ENCODE assay signal across 22 cellular contexts in the genomic region with DNA sequence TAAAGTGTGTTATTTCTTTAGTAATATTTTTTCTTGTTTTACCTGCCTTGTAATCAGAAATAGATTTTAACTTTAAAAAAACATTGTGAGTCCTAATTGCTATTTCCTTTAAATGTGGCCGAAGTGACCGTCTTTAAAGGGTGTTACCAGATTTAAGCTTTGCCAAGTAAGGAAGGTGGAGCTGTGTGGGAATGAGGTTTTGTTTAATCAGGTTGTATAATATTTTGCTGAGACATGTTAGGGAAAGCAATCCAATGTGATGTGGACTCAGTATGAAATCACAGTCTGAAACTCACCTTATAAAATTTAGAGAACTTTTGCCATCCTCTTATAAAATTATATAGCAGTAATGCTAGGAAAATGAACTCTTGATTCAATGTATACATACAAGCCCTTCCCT.
"Had no signal": no experiment of that assay in that cellular context is flagged by ENCODE, and none has a peak within 500 bp of the region (broad histone marks: within the 10 kb centered on the region; RNA-seq: fewer than 3 reads in every experiment).

No MANE protein-coding gene starts in this region.

- H3K27me3 Mint-ChIP-seq: stimulated activated naive CD8-positive, alpha-beta T cell treated with anti-CD3 and anti-CD28 coated beads, Interleukin-15, amount 100 ng/mL, for 72 hours had no signal

- H3K9me3 ChIP-seq: esophagus squamous epithelium, lower lobe of right lung, psoas muscle, spleen, thoracic aorta, transverse colon had no signal

- H3K36me3 ChIP-seq: esophagus squamous epithelium, lower lobe of right lung, spleen, thoracic aorta, transverse colon had no signal

- H3K27ac ChIP-seq: coronary artery, esophagus squamous epithelium, lower lobe of right lung, psoas muscle, spleen, thoracic aorta had no signal

- ATAC-seq: naive thymus-derived CD4-positive, alpha-beta T cell; psoas muscle; sciatic nerve; stimulated activated naive B cell treated with anti-CD40 and anti-IgM and Interleukin-4, amounts not matched to agents 10 μg/mL and 1 μg/mL and 100 μg/mL, for 72 hours; stimulated activated naive CD8-positive, alpha-beta T cell treated with anti-CD3 and anti-CD28 coated beads, Interleukin-15, amount 100 ng/mL, for 72 hours had no signal

- H3K4me1 ChIP-seq: psoas muscle, spleen had no signal

- H3K9me3 Mint-ChIP-seq: immature natural killer cell; naive thymus-derived CD4-positive, alpha-beta T cell; nephron progenitor cell; stimulated activated naive B cell treated with anti-CD40 and anti-IgM and Interleukin-4, amounts not matched to agents 10 μg/mL and 1 μg/mL and 100 μg/mL, for 72 hours; stimulated activated naive CD8-positive, alpha-beta T cell treated with anti-CD3 and anti-CD28 coated beads, Interleukin-15, amount 100 ng/mL, for 72 hours had no signal

- H3K36me3 Mint-ChIP-seq: immature natural killer cell; naive thymus-derived CD4-positive, alpha-beta T cell; stimulated activated naive B cell treated with anti-CD40 and anti-IgM and Interleukin-4, amounts not matched to agents 10 μg/mL and 1 μg/mL and 100 μg/mL, for 72 hours had no signal

- H3K4me3 ChIP-seq: coronary artery, esophagus squamous epithelium, lower lobe of right lung, psoas muscle, spleen, thoracic aorta, transverse colon had no signal

- H3K4me1 Mint-ChIP-seq: immature natural killer cell; naive thymus-derived CD4-positive, alpha-beta T cell; stimulated activated naive B cell treated with anti-CD40 and anti-IgM and Interleukin-4, amounts not matched to agents 10 μg/mL and 1 μg/mL and 100 μg/mL, for 72 hours; stimulated activated naive CD8-positive, alpha-beta T cell treated with anti-CD3 and anti-CD28 coated beads, Interleukin-15, amount 100 ng/mL, for 72 hours had no signal

- H3K4me3 Mint-ChIP-seq: immature natural killer cell; naive thymus-derived CD4-positive, alpha-beta T cell; nephron progenitor cell; stimulated activated naive B cell treated with anti-CD40 and anti-IgM and Interleukin-4, amounts not matched to agents 10 μg/mL and 1 μg/mL and 100 μg/mL, for 72 hours; stimulated activated naive CD8-positive, alpha-beta T cell treated with anti-CD3 and anti-CD28 coated beads, Interleukin-15, amount 100 ng/mL, for 72 hours had no signal

- DNase-seq: caudate nucleus; effector CD4-positive, alpha-beta T cell; esophagus squamous epithelium; foreskin fibroblast; immature natural killer cell; mesenchymal stem cell; midbrain; naive thymus-derived CD4-positive, alpha-beta T cell; nephron progenitor cell; psoas muscle; retina; spleen; stimulated activated CD4-positive, alpha-beta T cell treated with anti-CD3 and anti-CD28 coated beads, Interleukin-15, amount 100 ng/mL, for 24 hours; stimulated activated CD4-positive, alpha-beta T cell treated with anti-CD3 and anti-CD28 coated beads, Interleukin-1b, Interleukin-23, amount 100 ng/mL, for 48 hours; stimulated activated CD4-positive, alpha-beta T cell treated with anti-CD3 and anti-CD28 coated beads, Interleukin-4, amount 100 ng/mL, for 4 hours; stimulated activated naive B cell treated with anti-CD40 and anti-IgM and Interleukin-4, amounts not matched to agents 10 μg/mL and 1 μg/mL and 100 μg/mL, for 72 hours; stimulated activated naive CD8-positive, alpha-beta T cell treated with anti-CD3 and anti-CD28 coated beads, Interleukin-15, amount 100 ng/mL, for 72 hours; transverse colon had no signal

- H3K27me3 ChIP-seq: esophagus squamous epithelium, spleen, transverse colon had no signal

- H3K27ac Mint-ChIP-seq: immature natural killer cell; naive thymus-derived CD4-positive, alpha-beta T cell; nephron progenitor cell; stimulated activated naive B cell treated with anti-CD40 and anti-IgM and Interleukin-4, amounts not matched to agents 10 μg/mL and 1 μg/mL and 100 μg/mL, for 72 hours; stimulated activated naive CD8-positive, alpha-beta T cell treated with anti-CD3 and anti-CD28 coated beads, Interleukin-15, amount 100 ng/mL, for 72 hours had no signal
